8 cellular contexts compared by ENCODE assay signal in genomic region chr2:101751875-101752619, GRCh38. TPM values are rescaled to one million over a fixed set of nuclear protein-coding genes. Genes with fewer than 3 reads are reported as not detected.
DNase-seq lines count a peak whose midpoint lies in the region; ATAC-seq and TF ChIP-seq lines count a peak whose summit lies in the region.

No MANE protein-coding gene starts in this region.

- TF ChIP-seq RAD21 in liver (IDR thresholded peaks at IDR 0.05) = peak in 1 of 2 donors; percentile 5

- peak overlapping the region; percentile 44 to 61 for H3K27ac ChIP-seq in liver (ENCODE audit: low read depth in 1 of 2, low read length in 2 of 2)

- ATAC-seq in GM21825 (IDR thresholded peaks at IDR 0.05; ENCODE audit: unreplicated experiment) = peak; percentile 89

- 28% methylated on average over 3 of the region's 3 CpGs for WGBS in liver

- no peak overlapping the region for H3K9ac ChIP-seq in liver (ENCODE audit: low read depth in 1 of 2, low read length in 2 of 2)

- H3K9me3 ChIP-seq in liver (ENCODE audit: control insufficient read depth in 4 of 4, low read length in 3 of 4) = no peaks in the 10 kb centered on the region

- DNase-seq in GM10248 (ENCODE audit: extremely low spot score) (peak; percentile 51), NB4 (ENCODE audit: low read depth) (peak; percentile 45), EL (no peak), epidermal melanocyte (ENCODE audit: insufficient read length, low spot score) (no peak), T1000 (lab: John Stamatoyannopoulos, UW) (no peak), NCI-H1930 (lab: John Stamatoyannopoulos, UW) (no peak)

- TF ChIP-seq CTCF in GM10248 (IDR thresholded peaks at IDR 0.05; ENCODE audit: control extremely low read depth, extremely low read depth, low read depth, missing control alignments) (no peak), NB4 (IDR thresholded peaks at IDR 0.05; ENCODE audit: low read depth, low read length) (no peak), liver (IDR thresholded peaks at IDR 0.05; ENCODE audit: low read depth, low read length, missing input control) (no peak)

- H3K4me1 ChIP-seq in liver (ENCODE audit: control insufficient read depth in 4 of 4, insufficient read depth in 4 of 4, low read length in 3 of 4) = peaks cover 25 to 73% (median 68%) of the 10 kb centered on the region in 4 donors

- CTCF ChIA-PET in GM10248 (lab: Yijun Ruan, JAX) = interaction anchor here (0.9 to 4.0 kb wide), 4 partner anchors 9 to 22 kb away, joined by 3 to 14 read pairs (median 4); no protein-coding TSS in a partner anchor

- POLR2A ChIA-PET in GM10248 (lab: Yijun Ruan, JAX) = no interaction called here

- no peak overlapping the region for H3K4me3 ChIP-seq in NB4 (ENCODE audit: low read depth, low read length)
- no peak overlapping the region for H3K4me3 ChIP-seq in liver (ENCODE audit: low read depth in 1 of 3, low read length in 3 of 3)

- no peaks in the 10 kb centered on the region for H3K27me3 ChIP-seq in liver (ENCODE audit: control insufficient read depth in 4 of 4, insufficient read depth in 4 of 4, low read length in 3 of 4)

- no peak for TF ChIP-seq POLR2A in NB4 (IDR thresholded peaks at IDR 0.05; ENCODE audit: extremely low read depth, insufficient read length)

- no peaks in the 10 kb centered on the region for H3K36me3 ChIP-seq in liver (ENCODE audit: control insufficient read depth in 4 of 4, insufficient read depth in 3 of 4, low read depth in 1 of 4, low read length in 3 of 4)

TF ChIP-seq in liver, 16 proteins besides CTCF, POLR2A, EP300 and RAD21:
- TF ChIP-seq HNF4A (conservative IDR thresholded peaks at IDR 0.05) (peak in 1 of 2 donors; percentile 23), RXRA (IDR thresholded peaks at IDR 0.05) (peak in 1 of 2 donors; percentile 36), HNF4G (IDR thresholded peaks at IDR 0.05) (no peak)

RNA-seq across cellular contexts. Expression of gene MAP4K4, which starts 54.5 kb away (rescaled TPM):
- 10 to 100 TPM; 33.7 to 40.0 TPM for total RNA-seq in liver
- 10 to 100 TPM in 1 of 2 donors, 1 to 10 TPM in 1; 9.1 to 13.6 TPM for polyA plus RNA-seq in liver

Comparison
In these comparisons a context has a peak if more than half of its experiments do, and no peak if none do; other contexts are left out.
1. DNase-seq: peak in GM10248 (single experiment) and NB4 (single experiment); none in EL (single experiment), epidermal melanocyte (single experiment), T1000 (single experiment) and NCI-H1930 (0 of 2).